21 cellular contexts compared by ENCODE assay signal in genomic region chr7:134018321-134018720, GRCh38.
DNase-seq lines count a peak whose midpoint lies in the region; ATAC-seq, FAIRE-seq and TF ChIP-seq lines count a peak whose summit lies in the region.
"Had no signal": no experiment of that assay in that cellular context is flagged by ENCODE, and none has a peak within 500 bp of the region (broad histone marks: within the 10 kb centered on the region; RNA-seq: fewer than 3 reads in every experiment).

No MANE protein-coding gene starts in this region.

- FAIRE-seq in HepG2 (lab: Jason Lieb, UNC): no peak
- FAIRE-seq: D721Med, GM12878 had no signal

- H3K4me2 ChIP-seq in HepG2 (ENCODE audit: low read depth, low read length): no peak overlapping the region

- H3K4me3 ChIP-seq in HepG2 (replicated peaks in 1 of 3; ENCODE audit: insufficient read depth in 1 of 3, low read depth in 2 of 3, low read length in 3 of 3) (no peak overlapping the region), right lobe of liver (no peak overlapping the region), testis (no peak overlapping the region)
- H3K4me3 ChIP-seq: GM12878 had no signal

- TF ChIP-seq CTCF in HepG2 (CRISPR knock-in tag; IDR thresholded peaks at IDR 0.05) (no peak), right lobe of liver (IDR thresholded peaks at IDR 0.05) (no peak), testis (IDR thresholded peaks at IDR 0.05) (no peak)

- CTCF ChIA-PET in HepG2 (lab: Yijun Ruan, JAX; ENCODE audit: low intra/inter-chr PET ratio, low total read pairs): no interaction called here

- H3K4me1 ChIP-seq in HepG2 (ENCODE audit: insufficient read depth, low read length) (peaks cover 6% of the 10 kb centered on the region), right lobe of liver (no peaks in the 10 kb centered on the region), testis (no peaks in the 10 kb centered on the region)

- POLR2A ChIA-PET in HepG2 (lab: Yijun Ruan, JAX): no interaction called here

- no peaks in the 10 kb centered on the region for H3K79me2 ChIP-seq in HepG2 (ENCODE audit: insufficient read depth, low read length)

- no peak for TF ChIP-seq RAD21 in HepG2 (CRISPR knock-in tag; IDR thresholded peaks at IDR 0.05)

- TF ChIP-seq POLR2A in HepG2 (IDR thresholded peaks at IDR 0.05; ENCODE audit: insufficient read depth in 1 of 2, low read depth in 2 of 2, low read length in 2 of 2) (no peak), right lobe of liver (IDR thresholded peaks at IDR 0.05) (no peak), testis (IDR thresholded peaks at IDR 0.05) (no peak)

- H2AFZ ChIP-seq in HepG2 (ENCODE audit: low read length): no peak overlapping the region

- H3K9ac ChIP-seq in HepG2 (ENCODE audit: insufficient read depth, low read depth, low read length): no peak overlapping the region

- no peaks in the 10 kb centered on the region for H4K20me1 ChIP-seq in HepG2 (ENCODE audit: insufficient read depth, low read length)

- in situ Hi-C loops in HepG2 (cut with HindIII; ENCODE audit: extremely low pct_ligation_motif_present, low pct_unique_long_range_greater_than_20kb): no loop called here

- no TSS peak for BruUV-seq in HepG2 (replicated peaks; lab: Mats Ljungman, UMichigan)

- intact Hi-C loops in HepG2 (cut with micrococcal nuclease; ENCODE audit: unreplicated experiment): loop anchor here (10.0 kb wide), 1 partner anchor 406 kb away; no protein-coding TSS in a partner anchor
- intact Hi-C loops in right lobe of liver (cut with DNase I): no loop called here
- intact Hi-C loops in testis (cut with DNase I; ENCODE audit: low total_unique reads): no loop called here
- intact Hi-C loops in Right ventricle myocardium superior (cut with DNase I): no loop called here

- DNase-seq in HepG2 (ENCODE audit: low spot score) (no peak), right lobe of liver (no peak), NCI-H2196 treated with DMSO at 0.1 percent for 48 hours (lab: John Stamatoyannopoulos, UW; ENCODE audit: unreplicated experiment) (peak; percentile 15), globus pallidus (ENCODE audit: low spot score) (peak; percentile 69), testis (peak; percentile 69), GF-D8 (lab: John Stamatoyannopoulos, UW) (no peak), Right ventricle myocardium superior (no peak)
- DNase-seq: CD8-positive, alpha-beta memory T cell; GOT3; KBM-7; NCI-H1105; NCI-H446; NCI-H748 treated with DMSO at 0.1 percent for 48 hours; OCI-M1; SHP77; T-helper 1 cell had no signal

- TF ChIP-seq EP300 in HepG2 (IDR thresholded peaks at IDR 0.05; ENCODE audit: low read depth in 2 of 2, low read length in 2 of 2) (no peak), HepG2 (CRISPR knock-in tag; IDR thresholded peaks at IDR 0.05; ENCODE audit: borderline replicate concordance) (no peak)

- H3K36me3 ChIP-seq in HepG2 (replicated peaks in 1 of 2; ENCODE audit: control insufficient read depth in 1 of 2, insufficient read depth in 2 of 2, low read length in 2 of 2) (no peaks in the 10 kb centered on the region), right lobe of liver (no peaks in the 10 kb centered on the region), testis (ENCODE audit: low read depth, missing control alignments) (no peaks in the 10 kb centered on the region)

- peak; percentile 42; the same call in 2 of the 3 replicates for ATAC-seq in HepG2
- no peak for ATAC-seq in right lobe of liver
- no peak for ATAC-seq in Right ventricle myocardium superior (ENCODE audit: poor library complexity)
- ATAC-seq in GM21529 (IDR thresholded peaks at IDR 0.05; ENCODE audit: unreplicated experiment): no peak
- ATAC-seq: GM12878, HCT116, SK-N-SH treated with all-trans-retinoic acid at 6 μM for 48 hours had no signal

- no peaks in the 10 kb centered on the region for H3K9me3 ChIP-seq in HepG2 (ENCODE audit: low read length)
- no peaks in the 10 kb centered on the region for H3K9me3 ChIP-seq in right lobe of liver
- no peaks in the 10 kb centered on the region for H3K9me3 ChIP-seq in testis

- no peaks in the 10 kb centered on the region for H3K27me3 ChIP-seq in HepG2 (ENCODE audit: control insufficient read depth in 1 of 2, insufficient read depth in 2 of 2, low read length in 2 of 2)
- no peaks in the 10 kb centered on the region for H3K27me3 ChIP-seq in right lobe of liver
- H3K27me3 ChIP-seq in testis: no peaks in the 10 kb centered on the region

- WGBS in HepG2 (ENCODE audit: low lambda C conversion rate): 86% methylated on average over 3 of the region's 3 CpGs
- WGBS in right lobe of liver (ENCODE audit: insufficient coverage, low coverage, low lambda C conversion rate, missing lambda C conversion rate): 95% methylated on average over 3 of the region's 3 CpGs
- 55 to 67% methylated on average over 3 of the region's 3 CpGs for WGBS in testis, 2 donors

- H3K27ac ChIP-seq in HepG2 (ENCODE audit: extremely low read length, insufficient read depth, low read length) (no peak overlapping the region), right lobe of liver (no peak overlapping the region), testis (peak overlapping the region in 1 of 2 donors; percentile 39)

TF ChIP-seq in HepG2, 621 proteins besides CTCF, POLR2A, EP300 and RAD21:
- TF ChIP-seq, protein P1, sequence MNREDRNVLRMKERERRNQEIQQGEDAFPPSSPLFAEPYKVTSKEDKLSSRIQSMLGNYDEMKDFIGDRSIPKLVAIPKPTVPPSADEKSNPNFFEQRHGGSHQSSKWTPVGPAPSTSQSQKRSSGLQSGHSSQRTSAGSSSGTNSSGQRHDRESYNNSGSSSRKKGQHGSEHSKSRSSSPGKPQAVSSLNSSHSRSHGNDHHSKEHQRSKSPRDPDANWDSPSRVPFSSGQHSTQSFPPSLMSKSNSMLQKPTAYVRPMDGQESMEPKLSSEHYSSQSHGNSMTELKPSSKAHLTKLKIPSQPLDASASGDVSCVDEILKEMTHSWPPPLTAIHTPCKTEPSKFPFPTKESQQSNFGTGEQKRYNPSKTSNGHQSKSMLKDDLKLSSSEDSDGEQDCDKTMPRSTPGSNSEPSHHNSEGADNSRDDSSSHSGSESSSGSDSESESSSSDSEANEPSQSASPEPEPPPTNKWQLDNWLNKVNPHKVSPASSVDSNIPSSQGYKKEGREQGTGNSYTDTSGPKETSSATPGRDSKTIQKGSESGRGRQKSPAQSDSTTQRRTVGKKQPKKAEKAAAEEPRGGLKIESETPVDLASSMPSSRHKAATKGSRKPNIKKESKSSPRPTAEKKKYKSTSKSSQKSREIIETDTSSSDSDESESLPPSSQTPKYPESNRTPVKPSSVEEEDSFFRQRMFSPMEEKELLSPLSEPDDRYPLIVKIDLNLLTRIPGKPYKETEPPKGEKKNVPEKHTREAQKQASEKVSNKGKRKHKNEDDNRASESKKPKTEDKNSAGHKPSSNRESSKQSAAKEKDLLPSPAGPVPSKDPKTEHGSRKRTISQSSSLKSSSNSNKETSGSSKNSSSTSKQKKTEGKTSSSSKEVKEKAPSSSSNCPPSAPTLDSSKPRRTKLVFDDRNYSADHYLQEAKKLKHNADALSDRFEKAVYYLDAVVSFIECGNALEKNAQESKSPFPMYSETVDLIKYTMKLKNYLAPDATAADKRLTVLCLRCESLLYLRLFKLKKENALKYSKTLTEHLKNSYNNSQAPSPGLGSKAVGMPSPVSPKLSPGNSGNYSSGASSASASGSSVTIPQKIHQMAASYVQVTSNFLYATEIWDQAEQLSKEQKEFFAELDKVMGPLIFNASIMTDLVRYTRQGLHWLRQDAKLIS (CRISPR knock-in tag; IDR thresholded peaks at IDR 0.05): no peak
- TF ChIP-seq, protein P2, sequence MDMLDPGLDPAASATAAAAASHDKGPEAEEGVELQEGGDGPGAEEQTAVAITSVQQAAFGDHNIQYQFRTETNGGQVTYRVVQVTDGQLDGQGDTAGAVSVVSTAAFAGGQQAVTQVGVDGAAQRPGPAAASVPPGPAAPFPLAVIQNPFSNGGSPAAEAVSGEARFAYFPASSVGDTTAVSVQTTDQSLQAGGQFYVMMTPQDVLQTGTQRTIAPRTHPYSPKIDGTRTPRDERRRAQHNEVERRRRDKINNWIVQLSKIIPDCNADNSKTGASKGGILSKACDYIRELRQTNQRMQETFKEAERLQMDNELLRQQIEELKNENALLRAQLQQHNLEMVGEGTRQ (IDR thresholded peaks at IDR 0.05; ENCODE audit: low read depth, low read length): 0 out of 2 replicates have a peak, but pooled peaks have one; percentile 6
- TF ChIP-seq, protein P2 (CRISPR knock-in tag; IDR thresholded peaks at IDR 0.05; ENCODE audit: borderline replicate concordance): peak; percentile 34; the same call in 1 of the 2 replicates

Comparison
In these comparisons a context has a peak if more than half of its experiments do, and no peak if none do; other contexts are left out.
1. DNase-seq: peak in NCI-H2196 treated with DMSO at 0.1 percent for 48 hours (single experiment), globus pallidus (single experiment) and testis (single experiment); none in HepG2 (single experiment), right lobe of liver (0 of 3), GF-D8 (single experiment) and Right ventricle myocardium superior (single experiment).